In genomic region chr1:153963030-153963849, GRCh38 we compare ENCODE assay signal across 8 cellular contexts. TPM values are rescaled to one million over a fixed set of nuclear protein-coding genes. Genes with fewer than 3 reads are reported as not detected.
A peak's percentile ranks its signal among the peaks of the same experiment; 100 is the strongest.
DNase-seq lines count a peak whose midpoint lies in the region; ATAC-seq and TF ChIP-seq lines count a peak whose summit lies in the region.

TSS of gene SLC39A1 (minus strand) at chr1:153963537. CDS start at chr1:153962715, 822 bp downstream.

- no peak for TF ChIP-seq EP300 in transverse colon (IDR thresholded peaks at IDR 0.05; ENCODE audit: low read depth)

- no peak for TF ChIP-seq CTCF in transverse colon (IDR thresholded peaks at IDR 0.05)

- peak; percentile 43 for ATAC-seq in HG02840 (IDR thresholded peaks at IDR 0.05; ENCODE audit: low FRiP score, unreplicated experiment)

- H3K27ac ChIP-seq in adipose tissue (ENCODE audit: low read depth, low read length) (peak within 1 kb of the TSS; percentile 83), transverse colon (peak within 1 kb of the TSS; percentile 89 to 99 (median 96))

- in situ Hi-C loops in transverse colon (cut with MboI; ENCODE audit: low pct_ligation_motif_present in 1 of 4, low pct_unique_long_range_greater_than_20kb in 1 of 4, low sequenced_read_pairs in 3 of 4) = loop anchor here in 1 of 4 donors (25.0 kb wide), 1 partner anchor 301 kb away; the partner anchor contains the start of genes ILF2 and SNAPIN

- peak within 1 kb of the TSS; percentile 58 to 87 (median 70) for H3K4me3 ChIP-seq in transverse colon

- intact Hi-C loops in T-helper 1 cell treated with Interleukin-12 subunit alpha and Interleukin-12 subunit beta and Interleukin-4 antibody, amounts not matched to agents 30 ng/mL and 1 ng/mL, for 36 hours (cut with micrococcal nuclease) = loop anchor here (1.0 to 10.0 kb wide), 4 partner anchors 14 to 428 kb away; partner anchors contain the start of genes JTB, RPS27 and S100A6
- intact Hi-C loops in cardiac septum (cut with DNase I) = no loop called here
- intact Hi-C loops in transverse colon (cut with DNase I; ENCODE audit: low total_unique reads) = no loop called here

- DNase-seq in NCI-H1694 treated with DMSO at 0.1 percent for 48 hours (lab: John Stamatoyannopoulos, UW) = peak; percentile 99
- DNase-seq in cardiac septum (ENCODE audit: low spot score) = peak; percentile 99
- DNase-seq in pons (ENCODE audit: low spot score) = peak; percentile 98
- DNase-seq in transverse colon = peak; percentile 99

- no peaks in the 10 kb centered on the region for H3K36me3 ChIP-seq in transverse colon

- H3K9me3 ChIP-seq in transverse colon = no peaks in the 10 kb centered on the region

- no peaks in the 10 kb centered on the region for H3K27me3 ChIP-seq in transverse colon

- 0 to 1% (median 0%) methylated on average over 53 to 54 of the region's 54 CpGs for WGBS in adipose tissue, 3 donors
- WGBS in transverse colon (ENCODE audit: low coverage in 1 of 2), 2 donors = 1% methylated on average over 47 of the region's 54 CpGs; no CpG with 5 or more reads in 1 of the 2 donors

- peaks cover 25 to 54% (median 42%) of the 10 kb centered on the region in 4 donors for H3K4me1 ChIP-seq in transverse colon

- peak; percentile 60 for TF ChIP-seq POLR2A in GM10847 (IDR thresholded peaks at IDR 0.05; ENCODE audit: extremely low read depth, insufficient read length)
- peak; percentile 82 for TF ChIP-seq POLR2A in transverse colon (IDR thresholded peaks at IDR 0.05)

RNA-seq across cellular contexts. Expression of gene SLC39A1, which starts in this region (rescaled TPM):
- 64.2 and 65.1 TPM in 2 replicates for total RNA-seq in T-helper 1 cell treated with Interleukin-12 subunit alpha and Interleukin-12 subunit beta and Interleukin-4 antibody, amounts not matched to agents 30 ng/mL and 1 ng/mL, for 36 hours
- 10 to 100 TPM; 44.4 to 95.8 (median 58.5) TPM for polyA plus RNA-seq in adipose tissue
- total RNA-seq in cardiac septum (40.2 TPM), transverse colon (10 to 100 TPM; 19.9 to 80.0 (median 47.1) TPM)

Comparison
In these comparisons a context has a peak if more than half of its experiments do, and no peak if none do; other contexts are left out.
1. Peak in every context shown above with its lines: DNase-seq, ATAC-seq, H3K4me3 ChIP-seq and H3K27ac ChIP-seq.